ENCODE assay signal across 1 cellular context in the genomic region with DNA sequence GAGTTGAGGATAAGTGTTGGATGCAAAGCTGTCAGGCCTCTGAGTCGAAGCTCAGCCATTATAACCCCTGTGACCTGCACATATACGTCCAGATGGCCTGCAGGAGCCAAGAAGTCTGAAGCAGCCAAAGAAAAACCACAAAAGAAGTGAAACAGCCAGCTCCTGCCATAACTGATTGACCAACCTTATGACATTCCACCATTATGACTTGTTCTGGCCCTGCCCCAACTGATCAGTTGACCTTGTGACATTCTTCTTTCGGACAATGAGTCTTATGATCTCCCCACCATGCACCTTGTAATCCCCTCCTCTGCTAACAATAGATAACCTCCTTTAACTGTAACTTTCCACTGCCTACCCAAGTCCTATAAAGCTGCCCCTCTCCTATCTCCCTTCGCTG.
A peak's percentile ranks its signal among the peaks of the same experiment; 100 is the strongest.
TF ChIP-seq lines count a peak whose summit lies in the region.

No MANE protein-coding gene starts in this region.

TF ChIP-seq in SK-N-SH, 30 proteins besides CTCF, POLR2A, EP300 and RAD21 (continued from another document):
- no peak for TF ChIP-seq USF2 (IDR thresholded peaks at IDR 0.05; ENCODE audit: borderline replicate concordance, low read depth, low read length)
- TF ChIP-seq GABPA (IDR thresholded peaks at IDR 0.05; ENCODE audit: low read depth): no peak
- TF ChIP-seq NRF1 (IDR thresholded peaks at IDR 0.05; ENCODE audit: low read depth, low read length): no peak
- TF ChIP-seq TEAD4 (IDR thresholded peaks at IDR 0.05; ENCODE audit: borderline replicate concordance, insufficient read depth): peak; percentile 40; the same call in 1 of the 2 replicates
- TF ChIP-seq TCF12 (IDR thresholded peaks at IDR 0.05): peak; percentile 88
- TF ChIP-seq RXRA (IDR thresholded peaks at IDR 0.05; ENCODE audit: borderline replicate concordance, low read depth): peak; percentile 60; the same call in 1 of the 2 replicates
- no peak for TF ChIP-seq YY1 (IDR thresholded peaks at IDR 0.05; ENCODE audit: low read depth)
- peak; percentile 96 for TF ChIP-seq PBX3 (IDR thresholded peaks at IDR 0.05)
- TF ChIP-seq CHD2 (IDR thresholded peaks at IDR 0.05; ENCODE audit: low read length, partially characterized antibody): no peak
- TF ChIP-seq TAF1 (IDR thresholded peaks at IDR 0.05; ENCODE audit: borderline replicate concordance, low read depth, low read length): no peak
- TF ChIP-seq RCOR1 (IDR thresholded peaks at IDR 0.05; ENCODE audit: low read length): no peak
- no peak for TF ChIP-seq EZH2phosphoT487 (IDR thresholded peaks at IDR 0.05; ENCODE audit: borderline replicate concordance, low read depth)
- TF ChIP-seq MXI1 (IDR thresholded peaks at IDR 0.05; ENCODE audit: low read depth, low read length): no peak
